In the genomic region with DNA sequence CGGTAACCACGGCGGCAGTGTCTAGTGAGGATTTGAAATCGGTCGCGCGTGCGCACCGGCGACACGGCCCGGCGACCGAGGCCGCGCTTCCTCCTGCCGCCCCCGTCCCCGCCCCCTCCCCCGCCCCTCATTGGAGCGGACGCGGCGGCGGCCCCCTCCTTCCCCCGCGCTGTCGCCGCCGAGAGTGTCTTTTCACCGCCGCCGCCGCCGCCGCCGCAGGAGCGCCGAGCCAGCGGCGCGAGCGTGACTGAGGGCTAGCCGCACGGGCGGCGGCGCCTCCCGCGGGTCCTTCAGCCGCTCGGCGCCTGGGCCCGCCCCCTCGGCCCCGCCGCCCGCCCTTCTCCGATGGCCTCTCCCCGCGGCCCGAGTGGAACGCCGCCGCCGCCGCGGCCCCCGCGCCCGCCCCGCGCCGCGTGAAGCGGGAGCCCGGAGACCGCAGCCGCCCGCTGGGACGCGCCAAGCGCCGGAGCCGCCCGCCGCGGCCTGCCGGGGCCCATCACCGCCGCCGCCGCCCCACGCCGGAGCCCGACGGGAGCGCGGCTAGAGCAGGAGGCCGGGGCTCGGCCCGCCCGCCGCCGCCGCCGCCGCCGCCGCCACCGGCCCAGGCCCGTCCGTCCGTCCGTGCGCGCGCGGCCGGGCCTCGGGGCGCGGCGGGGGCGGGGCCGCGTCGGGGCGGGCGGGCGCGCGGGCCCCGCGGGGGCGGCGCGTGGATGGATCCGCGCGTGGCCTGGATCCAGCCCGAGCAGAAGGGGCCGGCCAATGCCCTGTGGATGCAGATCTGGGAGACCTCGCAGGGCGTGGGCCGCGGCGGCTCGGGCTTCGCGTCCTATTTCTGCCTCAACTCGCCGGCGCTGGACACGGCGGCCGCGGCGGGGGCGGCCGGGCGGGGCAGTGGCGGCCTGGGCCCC, we compare ENCODE assay signal across 8 cellular contexts. TPM values are rescaled to one million over a fixed set of nuclear protein-coding genes. Genes with fewer than 3 reads are reported as not detected.
DNase-seq lines count a peak whose midpoint lies in the region; ATAC-seq and TF ChIP-seq lines count a peak whose summit lies in the region.

Gene TENT4A, plus strand, starts transcription at position 159 of the 908 bp plus-strand sequence. Its CDS starts 552 bp downstream, at position 711.

- H3K27me3 ChIP-seq in duodenal mucosa (ENCODE audit: control insufficient read depth in 1 of 2, insufficient read depth in 2 of 2, low read length in 2 of 2) (no peaks in the 10 kb centered on the region), lower lobe of right lung (ENCODE audit: low read depth) (no peaks in the 10 kb centered on the region), thoracic aorta (replicated peaks; ENCODE audit: insufficient read depth) (no peaks in the 10 kb centered on the region)

- DNase-seq in NOMO-1 treated with DMSO at 0.1 percent for 48 hours (lab: John Stamatoyannopoulos, UW; ENCODE audit: unreplicated experiment) (peak; percentile 30), NOMO-1 (lab: John Stamatoyannopoulos, UW; ENCODE audit: unreplicated experiment in 2 of 2) (no peak), SKM-1 (lab: John Stamatoyannopoulos, UW; ENCODE audit: unreplicated experiment) (peak; percentile 85), lower lobe of right lung (peak; percentile 76), thoracic aorta (ENCODE audit: low spot score) (no peak), inferior parietal cortex (ENCODE audit: extremely low spot score) (no peak)

- peak within 1 kb of the TSS; percentile 98 for H3K27ac ChIP-seq in duodenal mucosa (ENCODE audit: low read depth, low read length)
- H3K27ac ChIP-seq in lower lobe of right lung = peak within 1 kb of the TSS; percentile 98
- peak within 1 kb of the TSS; percentile 97 to 99 for H3K27ac ChIP-seq in thoracic aorta

- H3K36me3 ChIP-seq in duodenal mucosa (ENCODE audit: control insufficient read depth in 1 of 2, insufficient read depth in 2 of 2, low read length in 2 of 2) = peaks cover 0 to 4% of the 10 kb centered on the region in 2 donors
- no peaks in the 10 kb centered on the region for H3K36me3 ChIP-seq in lower lobe of right lung
- no peaks in the 10 kb centered on the region for H3K36me3 ChIP-seq in thoracic aorta

- H3K9ac ChIP-seq in duodenal mucosa (ENCODE audit: low read depth in 1 of 2, low read length in 2 of 2) = peak within 1 kb of the TSS; percentile 79 to 88

- H3K4me1 ChIP-seq in duodenal mucosa (ENCODE audit: control insufficient read depth in 1 of 2, insufficient read depth in 2 of 2, low read length in 2 of 2) = peaks cover 41 to 44% of the 10 kb centered on the region in 2 donors
- H3K4me1 ChIP-seq in lower lobe of right lung = peaks cover 40% of the 10 kb centered on the region
- peaks cover 25 to 40% of the 10 kb centered on the region in 2 donors for H3K4me1 ChIP-seq in thoracic aorta (ENCODE audit: control insufficient read depth in 1 of 2, low read depth in 2 of 2)

- H3K9me3 ChIP-seq in duodenal mucosa (ENCODE audit: control insufficient read depth in 1 of 2, low read length in 2 of 2) (no peaks in the 10 kb centered on the region), lower lobe of right lung (no peaks in the 10 kb centered on the region), thoracic aorta (no peaks in the 10 kb centered on the region)

- intact Hi-C loops in lower lobe of right lung (cut with DNase I) = no loop called here

- ATAC-seq in HG02840 (IDR thresholded peaks at IDR 0.05; ENCODE audit: low FRiP score, unreplicated experiment) (peak; percentile 14), lower lobe of right lung (no peak), thoracic aorta (ENCODE audit: insufficient number of reproducible peaks, low FRiP score, low read depth) (peak; percentile 14)

- TF ChIP-seq CTCF in lower lobe of right lung (IDR thresholded peaks at IDR 0.05) (no peak), thoracic aorta (IDR thresholded peaks at IDR 0.05) (no peak)

- peak within 1 kb of the TSS; percentile 74 to 80 for H3K4me3 ChIP-seq in duodenal mucosa (ENCODE audit: low read depth in 1 of 2, low read length in 2 of 2)
- H3K4me3 ChIP-seq in lower lobe of right lung = peak within 1 kb of the TSS; percentile 68
- peak within 1 kb of the TSS; percentile 84 for H3K4me3 ChIP-seq in thoracic aorta

RNA-seq across cellular contexts. Expression of gene TENT4A, which starts in this region (rescaled TPM):
- 24.1 TPM for total RNA-seq in lower lobe of right lung
- 10 to 100 TPM; 34.5 to 47.6 TPM for total RNA-seq in thoracic aorta

Comparison
In these comparisons a context has a peak if more than half of its experiments do, and no peak if none do; other contexts are left out.
1. DNase-seq: peak in NOMO-1 treated with DMSO at 0.1 percent for 48 hours (single experiment), SKM-1 (single experiment) and lower lobe of right lung (single experiment); none in NOMO-1 (0 of 2), thoracic aorta (single experiment) and inferior parietal cortex (single experiment).
2. ATAC-seq: peak in HG02840 (single experiment) and thoracic aorta (single experiment); none in lower lobe of right lung (0 of 2).
3. Peak in every context shown above with its lines, with median percentiles within 50 percentile points of each other: H3K27ac ChIP-seq and H3K4me3 ChIP-seq.